25 cellular contexts compared by ENCODE assay signal in genomic region chr10:131694168-131694962, GRCh38.
"Had no signal": no experiment of that assay in that cellular context is flagged by ENCODE, and none has a peak within 500 bp of the region (broad histone marks: within the 10 kb centered on the region; RNA-seq: fewer than 3 reads in every experiment).

No MANE protein-coding gene starts in this region.

- H3K27ac ChIP-seq: left ventricle myocardium inferior, parathyroid adenoma, right lobe of liver, testis, VCaP had no signal

- H3K4me3 ChIP-seq: left ventricle myocardium inferior, right lobe of liver, smooth muscle cell, testis had no signal

- H3K36me3 Mint-ChIP-seq: activated naive CD8-positive, alpha-beta T cell treated with anti-CD3 and anti-CD28 coated beads, Interleukin-2, amount 10 ng/mL, durations not matched to agents 7 days and 5 days; mesothelial cell of epicardium had no signal

- H3K27ac Mint-ChIP-seq: activated CD4-positive, alpha-beta T cell treated with anti-CD3 and anti-CD28 coated beads, Interleukin-2, amount 10 ng/mL, durations not matched to agents 7 days and 5 days; activated naive CD4-positive, alpha-beta T cell treated with anti-CD3 and anti-CD28 coated beads for 36 hours; activated naive CD8-positive, alpha-beta T cell treated with anti-CD3 and anti-CD28 coated beads, Interleukin-2, amount 10 ng/mL, durations not matched to agents 7 days and 5 days; immature natural killer cell; mesothelial cell of epicardium; nephron had no signal

- ATAC-seq: right lobe of liver, SK-N-SH treated with all-trans-retinoic acid at 6 μM for 48 hours had no signal

- H3K27me3 Mint-ChIP-seq: activated CD4-positive, alpha-beta T cell treated with anti-CD3 and anti-CD28 coated beads, Interleukin-2, amount 10 ng/mL, durations not matched to agents 7 days and 5 days; activated naive CD8-positive, alpha-beta T cell treated with anti-CD3 and anti-CD28 coated beads, Interleukin-2, amount 10 ng/mL, durations not matched to agents 7 days and 5 days had no signal

- H3K4me1 Mint-ChIP-seq: activated CD4-positive, alpha-beta T cell treated with anti-CD3 and anti-CD28 coated beads, Interleukin-2, amount 10 ng/mL, durations not matched to agents 7 days and 5 days; activated naive CD8-positive, alpha-beta T cell treated with anti-CD3 and anti-CD28 coated beads, Interleukin-2, amount 10 ng/mL, durations not matched to agents 7 days and 5 days; immature natural killer cell had no signal

- DNase-seq: activated CD4-positive, alpha-beta T cell treated with anti-CD3 and anti-CD28 coated beads, Interleukin-2, amount 10 ng/mL, durations not matched to agents 7 days and 5 days; activated CD4-positive, CD25-positive, alpha-beta regulatory T cell treated with anti-CD3 and anti-CD28 coated beads, Interleukin-2, amount 50 U/mL, for 72 hours; activated CD8-positive, alpha-beta memory T cell treated with anti-CD3 and anti-CD28 coated beads, Interleukin-2, amount 50 U/mL, for 4 hours; activated naive CD4-positive, alpha-beta T cell treated with anti-CD3 and anti-CD28 coated beads for 36 hours; activated naive CD8-positive, alpha-beta T cell treated with anti-CD3 and anti-CD28 coated beads, Interleukin-2, amount 10 ng/mL, durations not matched to agents 7 days and 5 days; activated T-cell treated with anti-CD3 and anti-CD28 coated beads, Interleukin-2, amount 50 U/mL, for 48 hours; amniotic stem cell; cerebellar nuclear complex; erythroblast; foreskin fibroblast; immature natural killer cell; kidney glomerular epithelial cell; left ventricle myocardium inferior; stimulated activated CD4-positive, alpha-beta T cell treated with anti-CD3 and anti-CD28 coated beads, Interleukin-2, amount 100 ng/mL, for 48 hours; stimulated activated CD8-positive, alpha-beta memory T cell treated with anti-CD3 and anti-CD28 coated beads, Interleukin-4, amount 100 ng/mL, for 48 hours; stimulated activated naive CD4-positive, alpha-beta T cell; testis; trophoblast cell had no signal

- H3K4me3 Mint-ChIP-seq: activated CD4-positive, alpha-beta T cell treated with anti-CD3 and anti-CD28 coated beads, Interleukin-2, amount 10 ng/mL, durations not matched to agents 7 days and 5 days; activated naive CD4-positive, alpha-beta T cell treated with anti-CD3 and anti-CD28 coated beads for 36 hours; activated naive CD8-positive, alpha-beta T cell treated with anti-CD3 and anti-CD28 coated beads, Interleukin-2, amount 10 ng/mL, durations not matched to agents 7 days and 5 days; immature natural killer cell; mesothelial cell of epicardium; nephron had no signal

- H3K9me3 Mint-ChIP-seq: activated CD4-positive, alpha-beta T cell treated with anti-CD3 and anti-CD28 coated beads, Interleukin-2, amount 10 ng/mL, durations not matched to agents 7 days and 5 days; activated naive CD4-positive, alpha-beta T cell treated with anti-CD3 and anti-CD28 coated beads for 36 hours; mesothelial cell of epicardium; nephron had no signal
